ENCODE assay signal across 20 cellular contexts in genomic region chr2:130251865-130252620, GRCh38. TPM values are rescaled to one million over a fixed set of nuclear protein-coding genes. Genes with fewer than 3 reads are reported as not detected.
DNase-seq lines count a peak whose midpoint lies in the region; ATAC-seq and TF ChIP-seq lines count a peak whose summit lies in the region.
"Had no signal": no experiment of that assay in that cellular context is flagged by ENCODE, and none has a peak within 500 bp of the region (broad histone marks: within the 10 kb centered on the region; RNA-seq: fewer than 3 reads in every experiment).

No MANE protein-coding gene starts in this region.

- no peaks in the 10 kb centered on the region for H3K36me3 Mint-ChIP-seq in activated CD8-positive, alpha-beta T cell treated with anti-CD3 and anti-CD28 coated beads for 36 hours (ENCODE audit: low read depth)
- H3K36me3 Mint-ChIP-seq: CD4-positive, alpha-beta memory T cell; memory B cell; neural progenitor cell; stimulated activated naive B cell treated with anti-CD40 and anti-IgM and Interleukin-4, amounts not matched to agents 10 μg/mL and 1 μg/mL and 100 μg/mL, for 72 hours had no signal

- H3K27ac ChIP-seq in PC-3 (ENCODE audit: low read length): no peak overlapping the region
- H3K27ac ChIP-seq: neural progenitor cell, upper lobe of left lung had no signal

- H3K4me1 Mint-ChIP-seq in activated CD8-positive, alpha-beta T cell treated with anti-CD3 and anti-CD28 coated beads for 36 hours (ENCODE audit: low read depth): no peaks in the 10 kb centered on the region
- H3K4me1 Mint-ChIP-seq: activated CD4-positive, alpha-beta T cell treated with anti-CD3 and anti-CD28 coated beads, Interleukin-2, amount 10 ng/mL, durations not matched to agents 24 days and 14 days; neural progenitor cell; stimulated activated naive B cell treated with anti-CD40 and anti-IgM and Interleukin-4, amounts not matched to agents 10 μg/mL and 1 μg/mL and 100 μg/mL, for 72 hours had no signal

- H3K4me3 Mint-ChIP-seq in activated CD8-positive, alpha-beta T cell treated with anti-CD3 and anti-CD28 coated beads for 36 hours: no peak overlapping the region
- H3K4me3 Mint-ChIP-seq: activated CD4-positive, alpha-beta T cell treated with anti-CD3 and anti-CD28 coated beads, Interleukin-2, amount 10 ng/mL, durations not matched to agents 24 days and 14 days; effector memory CD8-positive, alpha-beta T cell; memory B cell; neural progenitor cell; stimulated activated naive B cell treated with anti-CD40 and anti-IgM and Interleukin-4, amounts not matched to agents 10 μg/mL and 1 μg/mL and 100 μg/mL, for 72 hours had no signal

- no peaks in the 10 kb centered on the region for H3K79me2 ChIP-seq in PC-3 (ENCODE audit: low read length)

- H3K36me3 ChIP-seq in PC-3 (ENCODE audit: low read depth, low read length): no peaks in the 10 kb centered on the region
- H3K36me3 ChIP-seq: neural progenitor cell, upper lobe of left lung had no signal

- intact Hi-C loops in PC-3 (cut with micrococcal nuclease): no loop called here
- intact Hi-C loops in activated CD8-positive, alpha-beta T cell treated with anti-CD3 and anti-CD28 coated beads for 36 hours (cut with micrococcal nuclease): no loop called here

- peaks cover 24% of the 10 kb centered on the region for H3K27me3 ChIP-seq in PC-3 (ENCODE audit: low read length)
- H3K27me3 ChIP-seq: neural progenitor cell had no signal

- H3K9me3 ChIP-seq in PC-3 (ENCODE audit: low read length): no peaks in the 10 kb centered on the region
- H3K9me3 ChIP-seq: A549, upper lobe of left lung had no signal

- no peaks in the 10 kb centered on the region for H3F3A ChIP-seq in PC-3 (ENCODE audit: low read length, unreplicated experiment)

- no peaks in the 10 kb centered on the region for H3K4me1 ChIP-seq in PC-3 (ENCODE audit: insufficient read depth, low read length)
- H3K4me1 ChIP-seq: A549 had no signal

- no peak overlapping the region for H3K4me2 ChIP-seq in PC-3 (ENCODE audit: low read length)
- H3K4me2 ChIP-seq: neural progenitor cell had no signal

- H2AFZ ChIP-seq in PC-3 (ENCODE audit: low read length): no peak overlapping the region
- H2AFZ ChIP-seq: neural progenitor cell had no signal

- no peak for ATAC-seq in PC-3
- no peak for ATAC-seq in activated CD8-positive, alpha-beta T cell treated with anti-CD3 and anti-CD28 coated beads for 36 hours
- ATAC-seq: effector memory CD8-positive, alpha-beta T cell; stimulated activated naive B cell treated with anti-CD40 and anti-IgM and Interleukin-4, amounts not matched to agents 10 μg/mL and 1 μg/mL and 100 μg/mL, for 72 hours had no signal

- H3K9ac ChIP-seq in PC-3 (ENCODE audit: low read length): no peak overlapping the region
- H3K9ac ChIP-seq: neural progenitor cell had no signal

- no peaks in the 10 kb centered on the region for H3K9me2 ChIP-seq in PC-3 (replicated peaks; ENCODE audit: low read length)

- POLR2A ChIA-PET in PC-3 (lab: Charles Lee; ENCODE audit: unreplicated experiment): no interaction called here
- POLR2A ChIA-PET in activated CD8-positive, alpha-beta T cell treated with anti-CD3 and anti-CD28 coated beads for 36 hours (lab: Charles Lee): no interaction called here

- no peak overlapping the region for H3K27ac Mint-ChIP-seq in activated CD8-positive, alpha-beta T cell treated with anti-CD3 and anti-CD28 coated beads for 36 hours
- H3K27ac Mint-ChIP-seq: activated CD4-positive, alpha-beta T cell treated with anti-CD3 and anti-CD28 coated beads, Interleukin-2, amount 10 ng/mL, durations not matched to agents 24 days and 14 days; CD4-positive, alpha-beta memory T cell; effector memory CD8-positive, alpha-beta T cell; memory B cell; neural progenitor cell; stimulated activated naive B cell treated with anti-CD40 and anti-IgM and Interleukin-4, amounts not matched to agents 10 μg/mL and 1 μg/mL and 100 μg/mL, for 72 hours had no signal

- CTCF ChIA-PET in PC-3 (lab: Charles Lee): no interaction called here
- CTCF ChIA-PET in activated CD8-positive, alpha-beta T cell treated with anti-CD3 and anti-CD28 coated beads for 36 hours (lab: Charles Lee): no interaction called here

- BruUV-seq in PC-3 (replicated peaks; lab: Mats Ljungman, UMichigan): no TSS peak

- H3K9me3 Mint-ChIP-seq in activated CD8-positive, alpha-beta T cell treated with anti-CD3 and anti-CD28 coated beads for 36 hours: no peaks in the 10 kb centered on the region
- H3K9me3 Mint-ChIP-seq: activated CD4-positive, alpha-beta T cell treated with anti-CD3 and anti-CD28 coated beads, Interleukin-2, amount 10 ng/mL, durations not matched to agents 24 days and 14 days; CD4-positive, alpha-beta memory T cell; effector memory CD8-positive, alpha-beta T cell; memory B cell; neural progenitor cell; stimulated activated naive B cell treated with anti-CD40 and anti-IgM and Interleukin-4, amounts not matched to agents 10 μg/mL and 1 μg/mL and 100 μg/mL, for 72 hours had no signal

- no peaks in the 10 kb centered on the region for H4K20me1 ChIP-seq in PC-3 (ENCODE audit: low read length)

- DNase-seq in NCI-H2227 (lab: John Stamatoyannopoulos, UW; ENCODE audit: unreplicated experiment): peak; percentile 55
- DNase-seq in NCI-H2227 treated with DMSO at 0.1 percent for 48 hours (lab: John Stamatoyannopoulos, UW): no peak
- DNase-seq in choroid plexus epithelial cell (ENCODE audit: low read depth): no peak
- DNase-seq in islet precursor cell: peak; percentile 52
- DNase-seq in skeletal muscle cell (ENCODE audit: low read depth): no peak
- no peak for DNase-seq in PC-3
- no peak for DNase-seq in AG08396 (ENCODE audit: low spot score)
- DNase-seq in activated CD8-positive, alpha-beta T cell treated with anti-CD3 and anti-CD28 coated beads for 36 hours: no peak
- DNase-seq: activated CD4-positive, alpha-beta T cell treated with anti-CD3 and anti-CD28 coated beads, Interleukin-2, amount 10 ng/mL, durations not matched to agents 24 days and 14 days; activated naive CD4-positive, alpha-beta T cell treated with anti-CD3 and anti-CD28 coated beads, Interleukin-2, amount 50 U/mL, for 16 hours; CD4-positive, alpha-beta memory T cell; effector memory CD8-positive, alpha-beta T cell; KBM-7; NCI-H446 treated with DMSO at 0.1 percent for 48 hours; stimulated activated naive B cell treated with anti-CD40 and anti-IgM and Interleukin-4, amounts not matched to agents 10 μg/mL and 1 μg/mL and 100 μg/mL, for 72 hours had no signal

- H3K4me3 ChIP-seq in choroid plexus epithelial cell (ENCODE audit: low read depth, low read length): peak overlapping the region; percentile 14
- H3K4me3 ChIP-seq in skeletal muscle cell (ENCODE audit: low read depth, low read length): peak overlapping the region; percentile 13
- H3K4me3 ChIP-seq in PC-3 (ENCODE audit: low read length): no peak overlapping the region
- H3K4me3 ChIP-seq: neural progenitor cell had no signal

- peaks cover 28% of the 10 kb centered on the region for H3K27me3 Mint-ChIP-seq in activated CD8-positive, alpha-beta T cell treated with anti-CD3 and anti-CD28 coated beads for 36 hours

- no peak for TF ChIP-seq CTCF in choroid plexus epithelial cell (conservative IDR thresholded peaks at IDR 0.05; ENCODE audit: low read depth, low read length)
- no peak for TF ChIP-seq CTCF in PC-3 (conservative IDR thresholded peaks at IDR 0.05; ENCODE audit: low read depth, low read length)
- TF ChIP-seq CTCF in activated CD8-positive, alpha-beta T cell treated with anti-CD3 and anti-CD28 coated beads for 36 hours (IDR thresholded peaks at IDR 0.05): no peak

RNA-seq across cellular contexts. Expression of gene TUBA3E, which starts 53.8 kb away (rescaled TPM):
- not detected in 2 replicates for total RNA-seq in PC-3 (2014; rRNA removed)
- not detected for total RNA-seq in activated CD8-positive, alpha-beta T cell treated with anti-CD3 and anti-CD28 coated beads for 36 hours
- total RNA-seq: activated CD4-positive, alpha-beta T cell treated with anti-CD3 and anti-CD28 coated beads, Interleukin-2, amount 10 ng/mL, durations not matched to agents 24 days and 14 days; CD4-positive, alpha-beta memory T cell; SK-MEL-5; upper lobe of left lung had no signal

Comparison
In these comparisons a context has a peak if more than half of its experiments do, and no peak if none do; other contexts are left out.
1. DNase-seq: peak in NCI-H2227 (single experiment) and islet precursor cell (single experiment); none in NCI-H2227 treated with DMSO at 0.1 percent for 48 hours (single experiment), choroid plexus epithelial cell (single experiment), skeletal muscle cell (single experiment), PC-3 (single experiment), AG08396 (single experiment) and activated CD8-positive, alpha-beta T cell treated with anti-CD3 and anti-CD28 coated beads for 36 hours (single experiment).